14 cellular contexts compared by ENCODE assay signal in the genomic region with DNA sequence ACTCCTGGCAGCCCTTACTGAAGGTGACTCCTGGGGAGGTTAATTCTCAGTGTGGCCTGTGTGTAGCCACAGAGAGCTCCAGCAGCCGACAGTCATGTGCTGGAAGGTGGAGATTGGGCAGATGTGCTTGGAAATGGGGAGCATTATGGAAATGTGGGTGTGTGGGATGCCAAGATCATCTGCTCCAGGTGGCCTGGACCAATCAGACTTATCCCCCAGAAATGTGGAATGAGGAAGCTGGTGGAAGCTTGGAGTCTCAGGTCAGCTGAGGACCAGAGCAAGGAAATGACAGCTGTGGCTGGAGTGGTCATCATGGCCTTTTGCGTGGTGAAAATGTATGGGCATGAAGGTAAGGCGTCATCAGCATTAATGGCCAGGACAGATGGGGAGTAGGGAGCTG.
DNase-seq lines count a peak whose midpoint lies in the region; ATAC-seq, FAIRE-seq and TF ChIP-seq lines count a peak whose summit lies in the region.
"Had no signal": no experiment of that assay in that cellular context is flagged by ENCODE, and none has a peak within 500 bp of the region (broad histone marks: within the 10 kb centered on the region; RNA-seq: fewer than 3 reads in every experiment).

No MANE protein-coding gene starts in this region.

- H3K27ac ChIP-seq in SJCRH30 (peak overlapping the region; percentile 56), H1 (ENCODE audit: low read depth, low read length) (no peak overlapping the region), trophoblast cell (ENCODE audit: low read depth, low read length) (no peak overlapping the region)

- ATAC-seq in GM19023 (IDR thresholded peaks at IDR 0.05; ENCODE audit: unreplicated experiment) (no peak), GM19397 (IDR thresholded peaks at IDR 0.05; ENCODE audit: unreplicated experiment) (no peak)

- in situ Hi-C loops in ACHN (cut with HindIII; ENCODE audit: low pct_ligation_motif_present, low pct_unique_long_range_greater_than_20kb, low sequenced_read_pairs), result no loop called here

- H4K8ac ChIP-seq in H1 (ENCODE audit: extremely low read depth, insufficient read depth, low read length), result no peak overlapping the region
- no peak overlapping the region for H4K8ac ChIP-seq in trophoblast cell (ENCODE audit: low read depth, low read length)

- H3K9me3 ChIP-seq in SJCRH30 (replicated peaks) (no peaks in the 10 kb centered on the region), H1 (ENCODE audit: insufficient read depth in 2 of 2, low read depth in 1 of 2, low read length in 1 of 2) (no peaks in the 10 kb centered on the region), trophoblast cell (ENCODE audit: insufficient read depth, low read depth, low read length) (no peaks in the 10 kb centered on the region)

- no peak overlapping the region for H2AK5ac ChIP-seq in H1 (ENCODE audit: low read depth, low read length)
- H2AK5ac ChIP-seq in trophoblast cell (ENCODE audit: low read length), result peak overlapping the region; percentile 4

- no peak overlapping the region for H4K12ac ChIP-seq in trophoblast cell (ENCODE audit: low read depth, low read length)

- H3K79me1 ChIP-seq in H1 (ENCODE audit: low read depth, low read length) (no peaks in the 10 kb centered on the region), trophoblast cell (ENCODE audit: low read length) (peaks cover 11% of the 10 kb centered on the region)

- no peak overlapping the region for H4K5ac ChIP-seq in H1 (ENCODE audit: insufficient read length, low read depth, low read length)

- H3K4ac ChIP-seq in H1 (replicated peaks; ENCODE audit: insufficient read length, low read depth, low read length) (no peak overlapping the region), trophoblast cell (ENCODE audit: low read depth, low read length) (no peak overlapping the region)

- H2BK120ac ChIP-seq in H1 (replicated peaks; ENCODE audit: low read depth, low read length) (no peak overlapping the region), trophoblast cell (ENCODE audit: insufficient read depth, low read length, poor library complexity) (no peak overlapping the region)

- no peaks in the 10 kb centered on the region for H3K79me2 ChIP-seq in H1 (ENCODE audit: control insufficient read depth in 1 of 2, insufficient read depth in 2 of 2, low read length in 2 of 2)
- no peaks in the 10 kb centered on the region for H3K79me2 ChIP-seq in trophoblast cell (ENCODE audit: control insufficient read depth, insufficient read depth, low read length, poor library complexity)

- no peak overlapping the region for H4K91ac ChIP-seq in H1 (replicated peaks; ENCODE audit: insufficient read length, low read length)
- H4K91ac ChIP-seq in trophoblast cell (ENCODE audit: low read depth, low read length), result no peak overlapping the region

- POLR2A ChIA-PET in H1 (lab: Charles Lee; ENCODE audit: partially characterized antibody), result interaction anchor here (1.9 kb wide), 1 partner anchor 13 kb away, joined by 8 read pairs; no protein-coding TSS in a partner anchor

- H3K4me2 ChIP-seq in H1 (ENCODE audit: insufficient read depth in 1 of 2, low read depth in 2 of 2, low read length in 2 of 2) (no peak overlapping the region), trophoblast cell (ENCODE audit: low read length) (no peak overlapping the region)
- H3K4me2 ChIP-seq: GM23338 had no signal

- no peak for FAIRE-seq in H1 (lab: Jason Lieb, UNC)

- DNase-seq in ACHN, result peak; percentile 5
- peak; percentile 55 to 57 for DNase-seq in SJCRH30
- no peak for DNase-seq in H1 (ENCODE audit: low read depth in 1 of 2, low spot score in 2 of 2)
- no peak for DNase-seq in trophoblast cell
- no peak for DNase-seq in AG08395 (ENCODE audit: low spot score)
- DNase-seq in activated CD4-positive, alpha-beta T cell treated with anti-CD3 and anti-CD28 coated beads for 1 hour, result no peak
- DNase-seq: DMS153, KBM-7, NCI-H1436 treated with DMSO at 0.1 percent for 48 hours, NCI-H2029 treated with DMSO at 0.1 percent for 48 hours, NCI-H774 had no signal

- H2BK20ac ChIP-seq in H1 (ENCODE audit: low read length), result 0 out of 2 replicates have a peak overlapping the region, but pooled peaks have one; percentile 76

- no peak for TF ChIP-seq CTCF in H1 (IDR thresholded peaks at IDR 0.05; ENCODE audit: control extremely low read depth in 1 of 3, insufficient read depth in 1 of 3, low read depth in 1 of 3, low read length in 3 of 3)

- no peaks in the 10 kb centered on the region; the same call in 1 of the 2 replicates for H3K23me2 ChIP-seq in H1 (ENCODE audit: low read depth, low read length)

- TF ChIP-seq POLR2A in H1 (IDR thresholded peaks at IDR 0.05; ENCODE audit: control extremely low read depth in 1 of 2, low read depth in 2 of 2, low read length in 2 of 2), result no peak

- H3K4me3 ChIP-seq in SJCRH30, result no peak overlapping the region
- H3K4me3 ChIP-seq in H1 (ENCODE audit: extremely low read depth in 1 of 4, insufficient read depth in 2 of 4, low read depth in 3 of 4, low read length in 4 of 4), result no peak overlapping the region
- H3K4me3 ChIP-seq in trophoblast cell (ENCODE audit: low read depth, low read length), result no peak overlapping the region
- H3K4me3 ChIP-seq: GM23338 had no signal

- no peak for TF ChIP-seq RAD21 in H1 (IDR thresholded peaks at IDR 0.05 in 1 of 2, conservative IDR thresholded peaks at IDR 0.05 in 1 of 2; ENCODE audit: low read depth in 2 of 2, low read length in 2 of 2)

- H2AFZ ChIP-seq in H1 (ENCODE audit: low read length), result no peak overlapping the region
- H2AFZ ChIP-seq in trophoblast cell (ENCODE audit: insufficient read depth, low read length, poor library complexity), result no peak overlapping the region
- H2AFZ ChIP-seq: GM23338 had no signal

- H2BK5ac ChIP-seq in H1 (ENCODE audit: low read depth, low read length) (no peak overlapping the region), trophoblast cell (ENCODE audit: low read depth, low read length, poor library complexity) (no peak overlapping the region)

- H2BK15ac ChIP-seq in H1 (ENCODE audit: low read length), result no peak overlapping the region

- TF ChIP-seq EP300 in H1 (IDR thresholded peaks at IDR 0.05; ENCODE audit: borderline replicate concordance in 1 of 2, low read depth in 2 of 2, low read length in 2 of 2), result no peak

- H3K14ac ChIP-seq in H1 (ENCODE audit: insufficient read length) (no peak overlapping the region), trophoblast cell (ENCODE audit: low read length) (no peak overlapping the region)

- H2BK12ac ChIP-seq in H1 (ENCODE audit: low read depth, low read length) (0 out of 2 replicates have a peak overlapping the region, but pooled peaks have one; percentile 22), trophoblast cell (ENCODE audit: low read length) (peak overlapping the region; percentile 9)

- no peaks in the 10 kb centered on the region for H4K20me1 ChIP-seq in H1 (replicated peaks in 1 of 2; ENCODE audit: control insufficient read depth in 1 of 2, insufficient read depth in 2 of 2, low read length in 2 of 2)

- no peak overlapping the region for H3K9ac ChIP-seq in H1 (replicated peaks in 1 of 4; ENCODE audit: extremely low read depth in 1 of 4, low read depth in 3 of 4, low read length in 3 of 4)
- no peak overlapping the region for H3K9ac ChIP-seq in trophoblast cell (ENCODE audit: low read length)

- CTCF ChIA-PET in H1 (lab: Charles Lee; ENCODE audit: partially characterized antibody), result interaction anchor here (0.6 to 1.7 kb wide), 12 partner anchors 10 to 820 kb away, joined by 3 to 6 read pairs (median 3); no protein-coding TSS in a partner anchor

- peaks cover 70% of the 10 kb centered on the region for H3K4me1 ChIP-seq in SJCRH30
- peaks cover 1 to 13% (median 6%) of the 10 kb centered on the region in 4 experiments; a peak in 4 of 7 replicates for H3K4me1 ChIP-seq in H1 (replicated peaks in 1 of 4; ENCODE audit: control insufficient read depth in 3 of 4, insufficient read depth in 4 of 4, low read length in 3 of 4)
- peaks cover 9 to 23% of the 10 kb centered on the region in 2 experiments for H3K4me1 ChIP-seq in trophoblast cell (ENCODE audit: control insufficient read depth in 1 of 2, insufficient read depth in 2 of 2, low read length in 2 of 2)

- H3K56ac ChIP-seq in H1 (replicated peaks; ENCODE audit: insufficient read length, low read depth, low read length), result no peak overlapping the region

- no peaks in the 10 kb centered on the region for H3K36me3 ChIP-seq in SJCRH30
- no peaks in the 10 kb centered on the region for H3K36me3 ChIP-seq in H1 (ENCODE audit: control insufficient read depth in 2 of 4, insufficient read depth in 4 of 4, low read length in 3 of 4)
- H3K36me3 ChIP-seq in trophoblast cell (ENCODE audit: control insufficient read depth in 1 of 2, insufficient read depth in 2 of 2, low read length in 2 of 2), result no peaks in the 10 kb centered on the region

- H3K27me3 ChIP-seq in SJCRH30, result no peaks in the 10 kb centered on the region
- H3K27me3 ChIP-seq in H1 (replicated peaks in 1 of 4; ENCODE audit: control insufficient read depth in 3 of 4, extremely low read depth in 1 of 4, insufficient read depth in 3 of 4, low read length in 3 of 4), result peaks cover 0 to 2% (median 0%) of the 10 kb centered on the region in 4 experiments; a peak in 1 of 7 replicates
- no peaks in the 10 kb centered on the region for H3K27me3 ChIP-seq in trophoblast cell (ENCODE audit: insufficient read depth, low read length)

- WGBS in H1 (ENCODE audit: extremely low coverage in 1 of 2, insufficient coverage in 1 of 2, insufficient read length in 1 of 2, insufficient replicate concordance in 2 of 2, low coverage in 1 of 2, low lambda C conversion rate in 2 of 2, missing lambda C conversion rate in 1 of 2), 2 experiments, result 92% methylated on average over 3 of the region's 3 CpGs; no CpG with 5 or more reads in 1 of the 2 experiments
- no CpG with 5 or more reads among the region's 3 CpGs for WGBS in trophoblast cell (ENCODE audit: extremely low coverage, insufficient coverage, insufficient read length)

- H3K23ac ChIP-seq in H1 (ENCODE audit: insufficient read length), result no peak overlapping the region
- no peak overlapping the region for H3K23ac ChIP-seq in trophoblast cell (ENCODE audit: low read length)

- H3K18ac ChIP-seq in H1 (ENCODE audit: extremely low read depth, low read length) (peak overlapping the region; percentile 21; the same call in 1 of the 2 replicates), trophoblast cell (ENCODE audit: low read length) (no peak overlapping the region)

TF ChIP-seq in H1, 55 proteins besides CTCF, POLR2A, EP300 and RAD21 (continues in another document):
- TF ChIP-seq NANOG (IDR thresholded peaks at IDR 0.05; ENCODE audit: insufficient read depth, low read depth, low read length, poor library complexity, severe bottlenecking) (no peak), SRF (IDR thresholded peaks at IDR 0.05; ENCODE audit: low read depth, low read length) (no peak), EZH2 (IDR thresholded peaks at IDR 0.05; ENCODE audit: low read depth, low read length, severe bottlenecking) (no peak), JUND (IDR thresholded peaks at IDR 0.05; ENCODE audit: low read length) (no peak), CBX5 (IDR thresholded peaks at IDR 0.05; ENCODE audit: low read depth, low read length) (no peak), BCL11A (IDR thresholded peaks at IDR 0.05; ENCODE audit: low read depth in 2 of 2, low read length in 2 of 2) (no peak), SIN3A (conservative IDR thresholded peaks at IDR 0.05 in 1 of 2, IDR thresholded peaks at IDR 0.05 in 1 of 2; ENCODE audit: low read depth in 1 of 2, low read length in 2 of 2) (no peak), SP1 (IDR thresholded peaks at IDR 0.05; ENCODE audit: low read depth, low read length) (no peak)

Comparison
In these comparisons a context has a peak if more than half of its experiments do, and no peak if none do; other contexts are left out.
1. DNase-seq: peak in ACHN (single experiment) and SJCRH30 (2 of 2); none in H1 (0 of 2), trophoblast cell (0 of 2), AG08395 (single experiment) and activated CD4-positive, alpha-beta T cell treated with anti-CD3 and anti-CD28 coated beads for 1 hour (single experiment).